Comparison of ENCODE assay signal across 6 cellular contexts in genomic region chr5:59770953-59771352, GRCh38.
"Had no signal": no experiment of that assay in that cellular context is flagged by ENCODE, and none has a peak within 500 bp of the region (broad histone marks: within the 10 kb centered on the region; RNA-seq: fewer than 3 reads in every experiment).

No MANE protein-coding gene starts in this region.

- H3K9me3 Mint-ChIP-seq: GM23338, H9, HFFc6, IgD-negative memory B cell had no signal

- H3K27ac ChIP-seq: HL-60 had no signal

- H2AFZ ChIP-seq: GM23338 had no signal

- H3K4me3 Mint-ChIP-seq: GM23338, H9, HFFc6 had no signal

- DNase-seq: H9, HCEC 1CT, HFFc6 had no signal

- H3K4me2 ChIP-seq: GM23338 had no signal

- H3K27ac Mint-ChIP-seq: GM23338, H9, HFFc6, IgD-negative memory B cell had no signal

- H3K4me3 ChIP-seq: GM23338 had no signal
